Comparison of ENCODE assay signal across 8 cellular contexts in the genomic region with DNA sequence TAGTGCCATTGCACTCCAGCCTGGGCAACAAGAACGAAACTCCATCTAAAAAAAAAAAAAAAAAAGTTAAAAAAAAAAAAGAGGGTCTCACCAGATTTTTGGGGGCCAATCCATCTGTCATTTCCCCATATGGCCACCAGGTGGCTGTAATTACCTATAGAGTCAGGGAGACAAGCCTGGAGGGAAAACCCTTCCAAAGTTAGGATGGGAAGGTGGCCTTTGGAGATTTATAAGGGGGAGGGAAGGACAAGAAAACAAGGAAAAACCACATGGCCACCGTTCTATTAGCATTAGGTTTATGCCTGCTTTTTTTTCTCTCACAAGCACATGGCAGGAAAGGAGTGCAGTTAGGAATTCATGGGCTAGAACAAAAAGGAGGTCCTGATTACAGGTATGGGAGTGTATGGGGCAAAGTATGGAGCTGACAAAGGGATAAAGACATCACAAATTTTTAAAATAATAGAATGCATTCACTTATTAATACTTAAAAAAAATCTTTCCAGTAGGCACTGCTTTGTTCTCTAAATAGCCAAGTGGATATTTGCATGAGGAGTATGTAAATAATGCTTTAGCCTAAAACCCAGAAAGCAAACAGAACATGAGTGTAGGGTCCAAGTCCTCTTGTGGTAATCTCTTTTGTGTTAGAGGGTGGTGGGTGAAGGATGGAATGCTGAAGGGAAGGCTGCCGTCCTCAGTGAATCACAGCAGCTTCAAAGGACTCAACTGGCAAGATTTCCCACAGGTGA. TPM values are rescaled to one million over a fixed set of nuclear protein-coding genes. Genes with fewer than 3 reads are reported as not detected.
DNase-seq lines count a peak whose midpoint lies in the region; ATAC-seq and TF ChIP-seq lines count a peak whose summit lies in the region.

No MANE protein-coding gene starts in this region.

- H3K4me3 ChIP-seq in adrenal gland (no peak overlapping the region), thoracic aorta (no peak overlapping the region)

- 33 to 44% (median 43%) methylated on average over 3 of the region's 3 CpGs for WGBS in adrenal gland, 4 donors

- no peaks in the 10 kb centered on the region for H3K9me3 ChIP-seq in adrenal gland (replicated peaks in 1 of 3)
- no peaks in the 10 kb centered on the region for H3K9me3 ChIP-seq in thoracic aorta

- intact Hi-C loops in adrenal gland (cut with DNase I): loop anchor here (5.0 to 10.0 kb wide), 4 partner anchors 34 to 129 kb away; a partner anchor contains a TSS

- H3K27me3 ChIP-seq in adrenal gland (no peaks in the 10 kb centered on the region), thoracic aorta (replicated peaks; ENCODE audit: insufficient read depth) (no peaks in the 10 kb centered on the region)

- no peak overlapping the region for H3K27ac ChIP-seq in adrenal gland
- no peak overlapping the region for H3K27ac ChIP-seq in thoracic aorta

- TF ChIP-seq POLR2A in adrenal gland (IDR thresholded peaks at IDR 0.05): no peak

- ATAC-seq in thoracic aorta (ENCODE audit: insufficient number of reproducible peaks, low FRiP score, low read depth): no peak
- ATAC-seq in HG02759 (IDR thresholded peaks at IDR 0.05; ENCODE audit: unreplicated experiment): no peak

- peaks cover 0 to 21% of the 10 kb centered on the region in 2 donors for H3K36me3 ChIP-seq in adrenal gland (replicated peaks in 1 of 2)
- peaks cover 5% of the 10 kb centered on the region for H3K36me3 ChIP-seq in thoracic aorta

- TF ChIP-seq CTCF in adrenal gland (IDR thresholded peaks at IDR 0.05): peak; percentile 70 to 94 (median 79)
- peak; percentile 79 for TF ChIP-seq CTCF in thoracic aorta (IDR thresholded peaks at IDR 0.05)

- peak; percentile 36 for DNase-seq in A172 (ENCODE audit: low spot score)
- peak; percentile 59 for DNase-seq in EL
- peak; percentile 17 for DNase-seq in NCI-H2227 treated with DMSO at 0.1 percent for 48 hours (lab: John Stamatoyannopoulos, UW)
- DNase-seq in adrenal gland: peak; percentile 45 to 74 (median 49)
- DNase-seq in iPS-NIHi11 (ENCODE audit: low spot score): peak; percentile 62
- no peak for DNase-seq in thoracic aorta (ENCODE audit: low spot score)
- no peak for DNase-seq in cortex of kidney (lab: John Stamatoyannopoulos, UW)

- H3K4me1 ChIP-seq in adrenal gland (replicated peaks in 1 of 2): peaks cover 10 to 11% of the 10 kb centered on the region in 2 donors
- H3K4me1 ChIP-seq in thoracic aorta (ENCODE audit: control insufficient read depth in 1 of 2, low read depth in 2 of 2): peaks cover 6 to 14% of the 10 kb centered on the region in 2 donors

RNA-seq across cellular contexts. Expression of a gene that starts 5.1 kb away (rescaled TPM):
- total RNA-seq in A172 (2014; rRNA removed; shearing (Covaris generic)): 15.7 and 18.4 TPM in 2 replicates
- total RNA-seq in adrenal gland: 10 to 100 TPM in 7 of 8 donors, 1 to 10 TPM in 1; 9.1 to 24.4 (median 17.9) TPM
- polyA plus RNA-seq in adrenal gland: 10 to 100 TPM in 2 of 3 donors, 1 to 10 TPM in 1; 6.5 to 36.8 (median 10.2) TPM
- total RNA-seq in thoracic aorta: 1 to 10 TPM; 3.8 to 8.9 TPM

RNA-seq across cellular contexts. Expression of a gene that starts 5.5 kb away (rescaled TPM):
- total RNA-seq in A172 (2014; rRNA removed; shearing (Covaris generic)): 200 and 243 TPM in 2 replicates
- 100 to 1,000 TPM in 7 of 8 donors, 10 to 100 TPM in 1; 96.2 to 224 (median 122) TPM for total RNA-seq in adrenal gland
- polyA plus RNA-seq in adrenal gland: 100 to 1,000 TPM in 2 of 3 donors, 10 to 100 TPM in 1; 34.5 to 424 (median 329) TPM
- total RNA-seq in thoracic aorta: 10 to 100 TPM; 49.5 to 62.7 TPM

RNA-seq across cellular contexts. Expression of a gene that starts 8.0 kb away (rescaled TPM):
- not detected in 2 replicates for total RNA-seq in A172 (2014; rRNA removed; shearing (Covaris generic))
- 10 to 100 TPM; 14.9 to 52.8 (median 25.1) TPM for total RNA-seq in adrenal gland
- 100 to 1,000 TPM in 1 of 3 donors, 10 to 100 TPM in 1, 1 to 10 TPM in 1; 7.9 to 107 (median 70.9) TPM for polyA plus RNA-seq in adrenal gland
- 10 to 100 TPM in 1 of 2 donors, 1 to 10 TPM in 1; 4.1 to 21.9 TPM for total RNA-seq in thoracic aorta

RNA-seq across cellular contexts. Expression of a gene that starts 25.7 kb away (rescaled TPM):
- 89.2 and 104 TPM in 2 replicates for total RNA-seq in A172 (2014; rRNA removed; shearing (Covaris generic))
- total RNA-seq in adrenal gland: 100 to 1,000 TPM in 2 of 8 donors, 10 to 100 TPM in 6; 75.8 to 123 (median 91.5) TPM
- 100 to 1,000 TPM in 2 of 3 donors, 10 to 100 TPM in 1; 43.8 to 326 (median 104) TPM for polyA plus RNA-seq in adrenal gland
- 100 to 1,000 TPM in 1 of 2 donors, 10 to 100 TPM in 1; 80.6 to 171 TPM for total RNA-seq in thoracic aorta

RNA-seq across cellular contexts. Expression of a gene that starts 28.8 kb away (rescaled TPM):
- 0.16 and 0.93 TPM in 2 replicates for total RNA-seq in A172 (2014; rRNA removed; shearing (Covaris generic))
- total RNA-seq in adrenal gland (10 to 100 TPM in 5 of 8 donors, 1 to 10 TPM in 3; 5.8 to 31.2 (median 15.1) TPM), thoracic aorta (10 to 100 TPM in 1 of 2 donors, 1 to 10 TPM in 1; 9.5 to 35.8 TPM)
- 10 to 100 TPM in 2 of 3 donors, 1 to 10 TPM in 1; 2.2 to 35.9 (median 10.6) TPM for polyA plus RNA-seq in adrenal gland

Comparison
In these comparisons a context has a peak if more than half of its experiments do, and no peak if none do; other contexts are left out.
1. DNase-seq: peak in A172 (single experiment), EL (single experiment), NCI-H2227 treated with DMSO at 0.1 percent for 48 hours (single experiment), adrenal gland (7 of 7) and iPS-NIHi11 (single experiment); none in thoracic aorta (single experiment) and cortex of kidney (single experiment).